ENCODE assay signal across 13 cellular contexts in genomic region chr10:124975977-124976514, GRCh38. TPM values are rescaled to one million over a fixed set of nuclear protein-coding genes. Genes with fewer than 3 reads are reported as not detected.
A peak's percentile ranks its signal among the peaks of the same experiment; 100 is the strongest.
DNase-seq lines count a peak whose midpoint lies in the region; ATAC-seq and TF ChIP-seq lines count a peak whose summit lies in the region.
"Had no signal": no experiment of that assay in that cellular context is flagged by ENCODE, and none has a peak within 500 bp of the region (broad histone marks: within the 10 kb centered on the region; RNA-seq: fewer than 3 reads in every experiment).

No MANE protein-coding gene starts in this region.

- H3K18ac ChIP-seq in H9 (ENCODE audit: insufficient read length, low read depth, low read length), result no peak overlapping the region

- no peak overlapping the region for H4K91ac ChIP-seq in H9 (ENCODE audit: insufficient read length, low read depth, low read length)

- no peak overlapping the region for H3K27ac ChIP-seq in H9 (ENCODE audit: insufficient read length, low read depth, low read length)
- H3K27ac ChIP-seq: tibial artery, VCaP had no signal

- H3K79me1 ChIP-seq in H9 (ENCODE audit: insufficient read depth, low read depth, low read length, poor library complexity, severe bottlenecking), result peaks cover 2% of the 10 kb centered on the region

- H4K5ac ChIP-seq in H9 (ENCODE audit: insufficient read length, low read depth, low read length), result no peak overlapping the region

- H3K4me1 Mint-ChIP-seq in H9 (peaks cover 0 to 4% of the 10 kb centered on the region in 2 experiments; a peak in 2 of 4 replicates), T-helper 17 cell (peaks cover 26% of the 10 kb centered on the region), natural killer cell (peaks cover 44 to 46% of the 10 kb centered on the region in 2 donors)

- H3K9me3 ChIP-seq in H9 (ENCODE audit: control insufficient read depth, low read depth, low read length) (no peaks in the 10 kb centered on the region), T-helper 17 cell (ENCODE audit: control insufficient read depth, low read length, poor library complexity, severe bottlenecking) (no peaks in the 10 kb centered on the region)
- H3K9me3 ChIP-seq: tibial artery had no signal

- peak overlapping the region in 1 of 2 experiments; percentile 29; a peak in 1 of 5 replicates for H3K4me3 Mint-ChIP-seq in H9
- peak overlapping the region; percentile 58 for H3K4me3 Mint-ChIP-seq in T-helper 17 cell
- peak overlapping the region; percentile 15 for H3K4me3 Mint-ChIP-seq in natural killer cell

- H3K23me2 ChIP-seq in H9 (ENCODE audit: insufficient read length, low read depth, low read length, poor library complexity, severe bottlenecking), result peaks cover 2% of the 10 kb centered on the region

- no peak overlapping the region for H3K14ac ChIP-seq in H9 (ENCODE audit: insufficient read depth, low read length)

- H3K27me3 ChIP-seq in H9 (ENCODE audit: insufficient read depth, low read length), result no peaks in the 10 kb centered on the region
- H3K27me3 ChIP-seq: tibial artery had no signal

- H3K36me3 Mint-ChIP-seq in H9 (ENCODE audit: insufficient read depth in 1 of 3, low read depth in 3 of 3), result peaks cover 2 to 42% (median 35%) of the 10 kb centered on the region in 3 experiments
- peaks cover 4% of the 10 kb centered on the region for H3K36me3 Mint-ChIP-seq in T-helper 17 cell (ENCODE audit: low read depth)
- H3K36me3 Mint-ChIP-seq in natural killer cell, result no peaks in the 10 kb centered on the region

- H3K4me1 ChIP-seq in H9 (ENCODE audit: insufficient read depth, low read length), result no peaks in the 10 kb centered on the region

- no peak overlapping the region for H2BK120ac ChIP-seq in H9 (ENCODE audit: low read depth, low read length, poor library complexity, severe bottlenecking)

- WGBS in H9 (ENCODE audit: extremely low coverage, insufficient read length, low lambda C conversion rate), result no CpG with 5 or more reads among the region's 5 CpGs

- no peak overlapping the region for H3K56ac ChIP-seq in H9 (ENCODE audit: insufficient read length, low read depth, low read length)

- H3K27me3 Mint-ChIP-seq in H9 (ENCODE audit: low read depth) (no peaks in the 10 kb centered on the region), T-helper 17 cell (no peaks in the 10 kb centered on the region), natural killer cell (ENCODE audit: low read depth in 2 of 2) (no peaks in the 10 kb centered on the region)

- DNase-seq in H9, result no peak
- DNase-seq in T-helper 17 cell, result no peak
- no peak for DNase-seq in natural killer cell
- DNase-seq in HK-2 (ENCODE audit: unreplicated experiment), result no peak
- no peak for DNase-seq in C1 segment of cervical spinal cord (lab: John Stamatoyannopoulos, UW)
- DNase-seq: anterior cingulate cortex, mesendoderm, tibial artery had no signal

- H3K4ac ChIP-seq in H9 (ENCODE audit: low read depth, low read length), result no peak overlapping the region

- H2BK20ac ChIP-seq in H9 (ENCODE audit: low read depth, low read length, poor library complexity, severe bottlenecking), result no peak overlapping the region

- H2BK15ac ChIP-seq in H9 (ENCODE audit: low read depth, low read length), result no peak overlapping the region

- H3K9me3 Mint-ChIP-seq in H9, result no peaks in the 10 kb centered on the region
- H3K9me3 Mint-ChIP-seq in natural killer cell, result no peaks in the 10 kb centered on the region

- no peak overlapping the region for H3K9ac ChIP-seq in H9 (ENCODE audit: extremely low read depth, insufficient read length, low read length)

- intact Hi-C loops in natural killer cell (cut with micrococcal nuclease), result loop anchor here (5.0 kb wide), 1 partner anchor 59 kb away; no protein-coding TSS in a partner anchor

- no peak overlapping the region for H2BK5ac ChIP-seq in H9 (ENCODE audit: insufficient read length, low read length)

- no peak overlapping the region for H3K23ac ChIP-seq in H9 (ENCODE audit: insufficient read length, low read depth, low read length)

- no peak overlapping the region for H2BK12ac ChIP-seq in H9 (ENCODE audit: insufficient read length, low read depth, low read length)

- ATAC-seq in GM18861 (IDR thresholded peaks at IDR 0.05; ENCODE audit: unreplicated experiment), result peak; percentile 50
- ATAC-seq in T-helper 17 cell, result peak; percentile 25
- peak; percentile 75 to 88 (median 82) for ATAC-seq in natural killer cell
- ATAC-seq in HG02981 (IDR thresholded peaks at IDR 0.05; ENCODE audit: unreplicated experiment), result no peak
- no peak for ATAC-seq in GM21825 (IDR thresholded peaks at IDR 0.05; ENCODE audit: unreplicated experiment)
- ATAC-seq: K562 had no signal

- H2AFZ ChIP-seq in H9 (ENCODE audit: low read length), result no peak overlapping the region

- TF ChIP-seq CTCF in H9 (conservative IDR thresholded peaks at IDR 0.05) (no peak), natural killer cell (IDR thresholded peaks at IDR 0.05) (no peak)

- no peak overlapping the region for H4K8ac ChIP-seq in H9 (replicated peaks; ENCODE audit: insufficient read length, low read depth, low read length)

- no peaks in the 10 kb centered on the region for H4K20me1 ChIP-seq in H9 (ENCODE audit: control insufficient read depth, insufficient read depth, insufficient read length)

- H2AK5ac ChIP-seq in H9 (ENCODE audit: insufficient read length, low read length), result no peak overlapping the region

- no peak overlapping the region for H3K4me2 ChIP-seq in H9 (ENCODE audit: insufficient read depth, insufficient read length, low read length)

- no peak overlapping the region for H3T11ph ChIP-seq in H9 (ENCODE audit: low read length)

- H3K27ac Mint-ChIP-seq in H9, result peak overlapping the region in 2 of 3 experiments; percentile 49 to 83; a peak in 3 of 7 replicates
- H3K27ac Mint-ChIP-seq in T-helper 17 cell, result peak overlapping the region; percentile 68
- peak overlapping the region; percentile 37 to 56 for H3K27ac Mint-ChIP-seq in natural killer cell

- 0 out of 2 replicates have a peak, but pooled peaks cover 2% of the 10 kb centered on the region for H3K79me2 ChIP-seq in H9 (ENCODE audit: insufficient read depth, low read length)

RNA-seq across cellular contexts. Expression of gene ZRANB1, which starts 34.1 kb away (rescaled TPM):
- total RNA-seq in H9 (2021), result 16.1 and 17.4 TPM in 2 replicates
- total RNA-seq in T-helper 17 cell, result 10 to 100 TPM; 19.4 to 21.3 TPM
- 10 to 100 TPM; 18.0 to 20.5 (median 18.8) TPM for total RNA-seq in natural killer cell

Comparison
In these comparisons a context has a peak if more than half of its experiments do, and no peak if none do; other contexts are left out.
1. ATAC-seq: peak in GM18861 (single experiment), T-helper 17 cell (single experiment) and natural killer cell (3 of 3); none in HG02981 (single experiment) and GM21825 (single experiment).
2. Peak in every context shown above with its lines, with median percentiles within 50 percentile points of each other: H3K27ac Mint-ChIP-seq.